Comparison of ENCODE assay signal across 8 cellular contexts in the genomic region with DNA sequence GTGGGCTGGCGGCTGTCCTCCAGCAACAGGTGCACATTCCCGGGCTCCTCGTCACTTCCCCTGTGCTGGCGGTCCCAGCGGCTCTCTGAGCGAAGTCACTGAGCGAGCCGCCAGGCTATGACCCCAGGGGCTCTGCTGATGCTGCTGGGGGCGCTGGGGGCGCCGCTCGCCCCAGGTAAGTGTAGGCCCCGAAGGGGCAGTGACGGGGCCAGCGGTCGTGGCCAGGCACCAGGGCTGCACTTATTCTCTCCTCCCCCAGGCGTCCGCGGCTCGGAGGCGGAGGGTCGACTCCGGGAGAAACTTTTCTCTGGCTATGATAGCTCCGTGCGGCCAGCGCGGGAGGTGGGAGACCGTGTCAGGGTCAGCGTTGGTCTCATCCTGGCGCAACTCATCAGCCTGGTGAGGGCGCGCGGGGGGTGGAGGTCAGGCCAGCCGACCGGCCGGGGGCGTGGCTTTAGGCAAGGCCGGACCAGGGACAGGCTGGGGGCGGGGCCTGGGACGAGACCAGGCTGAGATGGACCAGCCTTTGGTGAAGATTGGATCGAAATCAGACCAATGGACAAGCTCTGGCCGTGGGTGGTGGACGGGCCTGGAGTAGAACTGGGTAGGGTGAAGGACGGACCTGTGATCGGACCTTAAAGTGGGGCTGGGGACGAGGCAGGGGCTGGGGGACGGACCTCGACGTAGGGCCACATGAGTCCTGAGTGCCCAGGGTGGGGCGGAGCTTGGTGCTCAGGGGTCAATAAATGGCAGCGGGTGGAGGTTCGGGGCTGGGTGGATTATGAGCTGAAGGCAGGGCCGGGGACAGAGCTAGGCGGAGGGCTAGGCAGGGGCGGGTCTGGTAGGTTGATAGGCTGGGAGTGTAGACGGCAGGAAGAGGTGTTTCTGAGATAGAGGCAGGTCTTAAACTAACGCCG. TPM values are rescaled to one million over a fixed set of nuclear protein-coding genes. Genes with fewer than 3 reads are reported as not detected.
A peak's percentile ranks its signal among the peaks of the same experiment; 100 is the strongest.
DNase-seq lines count a peak whose midpoint lies in the region; ATAC-seq, FAIRE-seq and TF ChIP-seq lines count a peak whose summit lies in the region.

A gene with protein sequence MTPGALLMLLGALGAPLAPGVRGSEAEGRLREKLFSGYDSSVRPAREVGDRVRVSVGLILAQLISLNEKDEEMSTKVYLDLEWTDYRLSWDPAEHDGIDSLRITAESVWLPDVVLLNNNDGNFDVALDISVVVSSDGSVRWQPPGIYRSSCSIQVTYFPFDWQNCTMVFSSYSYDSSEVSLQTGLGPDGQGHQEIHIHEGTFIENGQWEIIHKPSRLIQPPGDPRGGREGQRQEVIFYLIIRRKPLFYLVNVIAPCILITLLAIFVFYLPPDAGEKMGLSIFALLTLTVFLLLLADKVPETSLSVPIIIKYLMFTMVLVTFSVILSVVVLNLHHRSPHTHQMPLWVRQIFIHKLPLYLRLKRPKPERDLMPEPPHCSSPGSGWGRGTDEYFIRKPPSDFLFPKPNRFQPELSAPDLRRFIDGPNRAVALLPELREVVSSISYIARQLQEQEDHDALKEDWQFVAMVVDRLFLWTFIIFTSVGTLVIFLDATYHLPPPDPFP (plus strand): TSS at position 51 of the 917 bp plus-strand sequence. CDS start 67 bp downstream, at position 118.

- TF ChIP-seq EP300 in A549 (IDR thresholded peaks at IDR 0.05): no peak

- CTCF ChIA-PET in A549 (lab: Yijun Ruan, JAX): interaction anchor here (0.9 to 30.1 kb wide), 8 partner anchors 4 to 115 kb away, joined by 3 to 342 read pairs (median 16); a partner anchor contains a TSS

- in situ Hi-C loops in SK-MEL-5 (cut with HindIII; ENCODE audit: low pct_unique_long_range_greater_than_20kb, low sequenced_read_pairs): no loop called here

- H3K4me2 ChIP-seq in A549: peak within 1 kb of the TSS; percentile 83

- peak within 1 kb of the TSS; percentile 63 to 74 for H3K27ac ChIP-seq in A549
- no peak within 1 kb of the TSS for H3K27ac ChIP-seq in caudate nucleus (ENCODE audit: low read depth, low read length)

- H3K4me1 ChIP-seq in A549: peaks cover 22% of the 10 kb centered on the region

- TF ChIP-seq POLR2A in A549 (IDR thresholded peaks at IDR 0.05; ENCODE audit: low read length): no peak

- no peaks in the 10 kb centered on the region for H3K9me3 ChIP-seq in A549

- no peak for TF ChIP-seq RAD21 in A549 (conservative IDR thresholded peaks at IDR 0.05 in 1 of 2, IDR thresholded peaks at IDR 0.05 in 1 of 2)

- POLR2A ChIA-PET in A549 (lab: Yijun Ruan, JAX): interaction anchor here (0.6 to 2.7 kb wide), 4 partner anchors 17 to 41 kb away, joined by 3 to 8 read pairs (median 6); a partner anchor contains a TSS

- H3K4me3 ChIP-seq in A549: peak within 1 kb of the TSS; percentile 37
- H3K4me3 ChIP-seq in skeletal muscle cell (ENCODE audit: low read depth, low read length): peak within 1 kb of the TSS; percentile 48

- peak; percentile 68 to 71 for DNase-seq in A549 (ENCODE audit: low read depth in 1 of 2, low spot score in 1 of 2)
- DNase-seq in GM19239 (ENCODE audit: insufficient read length, low spot score): peak; percentile 66
- DNase-seq in SK-MEL-5 (ENCODE audit: low read depth, low spot score): peak; percentile 58
- DNase-seq in caudate nucleus (lab: John Stamatoyannopoulos, UW): peak in 50 of 61 donors; percentile 17 to 76 (median 55)
- peak; percentile 92 for DNase-seq in iPS-NIHi7 (ENCODE audit: extremely low spot score)
- no peak for DNase-seq in skeletal muscle cell (ENCODE audit: low read depth)

- no peak for FAIRE-seq in A549 (lab: Jason Lieb, UNC)
- FAIRE-seq in GM19239 (lab: Jason Lieb, UNC): peak; percentile 69

- 58% methylated on average over 42 of the region's 58 CpGs for WGBS in A549 (ENCODE audit: missing lambda C conversion rate)

- TF ChIP-seq CTCF in A549 (IDR thresholded peaks at IDR 0.05): no peak

- peak; percentile 62 to 82 for ATAC-seq in A549
- no peak for ATAC-seq in HG03095 (IDR thresholded peaks at IDR 0.05; ENCODE audit: unreplicated experiment)
- no peak for ATAC-seq in HG03571 (IDR thresholded peaks at IDR 0.05; ENCODE audit: unreplicated experiment)

TF ChIP-seq in A549, 52 proteins besides CTCF, POLR2A, EP300 and RAD21:
- TF ChIP-seq ZSCAN20 (CRISPR knock-in tag; IDR thresholded peaks at IDR 0.05) (no peak), CBX8 (IDR thresholded peaks at IDR 0.05) (no peak), HOXB5 (CRISPR knock-in tag; IDR thresholded peaks at IDR 0.05) (no peak), RCOR1 (IDR thresholded peaks at IDR 0.05; ENCODE audit: low read depth, low read length) (no peak), FOXS1 (CRISPR knock-in tag; IDR thresholded peaks at IDR 0.05) (no peak), RFX5 (IDR thresholded peaks at IDR 0.05) (no peak), HEYL (CRISPR knock-in tag; IDR thresholded peaks at IDR 0.05) (no peak), NPAS2 (CRISPR knock-in tag; IDR thresholded peaks at IDR 0.05; ENCODE audit: borderline replicate concordance) (no peak), KDM1A (IDR thresholded peaks at IDR 0.05; ENCODE audit: low read depth) (no peak), CBX2 (IDR thresholded peaks at IDR 0.05; ENCODE audit: borderline replicate concordance, low read depth) (no peak), MYC (IDR thresholded peaks at IDR 0.05; ENCODE audit: borderline replicate concordance, low read length) (no peak)
- TF ChIP-seq, protein P1, sequence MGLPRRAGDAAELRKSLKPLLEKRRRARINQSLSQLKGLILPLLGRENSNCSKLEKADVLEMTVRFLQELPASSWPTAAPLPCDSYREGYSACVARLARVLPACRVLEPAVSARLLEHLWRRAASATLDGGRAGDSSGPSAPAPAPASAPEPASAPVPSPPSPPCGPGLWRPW (IDR thresholded peaks at IDR 0.05): no peak
- TF ChIP-seq, protein P2, sequence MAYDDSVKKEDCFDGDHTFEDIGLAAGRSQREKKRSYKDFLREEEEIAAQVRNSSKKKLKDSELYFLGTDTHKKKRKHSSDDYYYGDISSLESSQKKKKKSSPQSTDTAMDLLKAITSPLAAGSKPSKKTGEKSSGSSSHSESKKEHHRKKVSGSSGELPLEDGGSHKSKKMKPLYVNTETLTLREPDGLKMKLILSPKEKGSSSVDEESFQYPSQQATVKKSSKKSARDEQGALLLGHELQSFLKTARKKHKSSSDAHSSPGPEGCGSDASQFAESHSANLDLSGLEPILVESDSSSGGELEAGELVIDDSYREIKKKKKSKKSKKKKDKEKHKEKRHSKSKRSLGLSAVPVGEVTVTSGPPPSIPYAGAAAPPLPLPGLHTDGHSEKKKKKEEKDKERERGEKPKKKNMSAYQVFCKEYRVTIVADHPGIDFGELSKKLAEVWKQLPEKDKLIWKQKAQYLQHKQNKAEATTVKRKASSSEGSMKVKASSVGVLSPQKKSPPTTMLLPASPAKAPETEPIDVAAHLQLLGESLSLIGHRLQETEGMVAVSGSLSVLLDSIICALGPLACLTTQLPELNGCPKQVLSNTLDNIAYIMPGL (CRISPR knock-in tag; IDR thresholded peaks at IDR 0.05; ENCODE audit: borderline replicate concordance): no peak
TF ChIP-seq in A549: peak in this region for 0.

RNA-seq across cellular contexts. Expression of the gene that starts here (rescaled TPM):
- polyA plus RNA-seq in A549 (2011; rRNA removed) (6.5 and 6.9 TPM in 2 replicates), A549 (2017; fragmentation: RNase III; extraction: RNeasy Plus Mini Kit Qiagen cat#74134 plus additional on column Dnase treatment) (6.2 to 8.4 TPM (median 8.0 TPM) in 3 replicates)
- 10.5 and 10.6 TPM in 2 replicates for polyA plus RNA-seq in A549 (2012; cell fraction: cytosol; rRNA removed)
- 3.0 and 4.2 TPM in 2 replicates for polyA plus RNA-seq in A549 (2012; cell fraction: nucleus; rRNA removed)
- polyA minus RNA-seq in A549 (2011; rRNA and poly(A)+ RNA removed): 4.1 and 5.9 TPM in 2 replicates
- total RNA-seq in SK-MEL-5 (2014; rRNA removed; shearing (Covaris generic)): 3.3 and 4.5 TPM in 2 replicates
- 5.6 and 6.0 TPM in 2 replicates for polyA plus RNA-seq in SK-MEL-5 (2015; cell fraction: cytosol; rRNA removed)
- polyA plus RNA-seq in SK-MEL-5 (2015; cell fraction: nucleus; rRNA removed): 3.4 and 4.0 TPM in 2 replicates

Comparison
In these comparisons a context has a peak if more than half of its experiments do, and no peak if none do; other contexts are left out.
1. ATAC-seq: peak in A549 (2 of 2); none in HG03095 (single experiment) and HG03571 (single experiment).